In the genomic region with DNA sequence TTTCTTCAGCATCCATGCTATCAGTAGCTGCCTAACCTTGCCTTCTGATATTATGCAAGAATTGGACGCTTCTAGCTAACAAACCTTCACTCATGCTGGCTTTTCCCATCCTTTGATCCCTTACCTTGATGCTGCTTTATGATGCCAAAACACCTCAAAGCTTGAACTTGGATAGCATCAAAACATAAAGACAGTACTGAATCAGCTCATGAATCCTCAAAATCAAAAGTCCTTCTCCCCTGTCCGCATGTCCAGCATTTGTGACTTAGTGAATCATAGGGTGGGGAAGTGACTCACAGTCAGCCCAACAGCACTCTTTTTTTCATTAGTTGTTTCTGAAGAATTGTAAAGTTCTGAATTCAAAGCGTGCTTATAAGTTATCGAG, we compare ENCODE assay signal across 12 cellular contexts.
DNase-seq lines count a peak whose midpoint lies in the region; FAIRE-seq and TF ChIP-seq lines count a peak whose summit lies in the region.
"Had no signal": no experiment of that assay in that cellular context is flagged by ENCODE, and none has a peak within 500 bp of the region (broad histone marks: within the 10 kb centered on the region; RNA-seq: fewer than 3 reads in every experiment).

No MANE protein-coding gene starts in this region.

- H3K27me3 Mint-ChIP-seq in type B pancreatic cell, result no peaks in the 10 kb centered on the region

- H3K4me3 Mint-ChIP-seq in type B pancreatic cell, result no peak overlapping the region
- H3K4me3 Mint-ChIP-seq: natural killer cell had no signal

- H3K9me3 Mint-ChIP-seq in type B pancreatic cell, result no peaks in the 10 kb centered on the region
- H3K9me3 Mint-ChIP-seq: natural killer cell had no signal

- FAIRE-seq in HTR-8/SVneo (lab: Jason Lieb, UNC), result no peak

- no peaks in the 10 kb centered on the region for H3K27me3 ChIP-seq in kidney epithelial cell (ENCODE audit: control insufficient read depth, insufficient read depth, low read length)
- H3K27me3 ChIP-seq: esophagus squamous epithelium had no signal

- no peaks in the 10 kb centered on the region for H3K36me3 Mint-ChIP-seq in type B pancreatic cell
- H3K36me3 Mint-ChIP-seq: natural killer cell had no signal

- no peak overlapping the region for H3K27ac Mint-ChIP-seq in type B pancreatic cell
- H3K27ac Mint-ChIP-seq: natural killer cell had no signal

- no peaks in the 10 kb centered on the region for H3K4me1 Mint-ChIP-seq in type B pancreatic cell (ENCODE audit: unreplicated experiment)
- H3K4me1 Mint-ChIP-seq: natural killer cell had no signal

- TF ChIP-seq CTCF in kidney epithelial cell (IDR thresholded peaks at IDR 0.05; ENCODE audit: insufficient read depth, low read length, poor library complexity, severe bottlenecking), result no peak
- no peak for TF ChIP-seq CTCF in type B pancreatic cell (conservative IDR thresholded peaks at IDR 0.05)

- no peaks in the 10 kb centered on the region for H3K36me3 ChIP-seq in kidney epithelial cell (ENCODE audit: control insufficient read depth, insufficient read depth, low read length)
- H3K36me3 ChIP-seq: esophagus squamous epithelium had no signal

- no peak overlapping the region for H3K4me3 ChIP-seq in kidney epithelial cell (ENCODE audit: low read depth, low read length)
- H3K4me3 ChIP-seq: esophagus squamous epithelium had no signal

- DNase-seq in AG08396 (ENCODE audit: low spot score), result peak; percentile 50
- DNase-seq in HTR-8/SVneo (ENCODE audit: insufficient read length, low spot score), result peak; percentile 33
- DNase-seq in amniotic stem cell (lab: John Stamatoyannopoulos, UW), result peak; percentile 32
- DNase-seq in kidney epithelial cell (ENCODE audit: low read depth), result peak; percentile 61
- DNase-seq in T-helper 1 cell, result no peak
- DNase-seq in activated naive CD4-positive, alpha-beta T cell treated with anti-CD3 and anti-CD28 coated beads, Interleukin-2, amount 50 U/mL, for 16 hours, result no peak
- no peak for DNase-seq in type B pancreatic cell (ENCODE audit: extremely low spot score, unreplicated experiment)
- no peak for DNase-seq in NCI-H446 (lab: John Stamatoyannopoulos, UW)
- DNase-seq: COR-L47; esophagus squamous epithelium; natural killer cell; stimulated activated CD4-positive, alpha-beta T cell treated with anti-CD3 and anti-CD28 coated beads, Interleukin-4, amount 100 ng/mL, for 24 hours had no signal

Comparison
In these comparisons a context has a peak if more than half of its experiments do, and no peak if none do; other contexts are left out.
1. DNase-seq: peak in AG08396 (single experiment), HTR-8/SVneo (single experiment), amniotic stem cell (single experiment) and kidney epithelial cell (single experiment); none in T-helper 1 cell (0 of 5), activated naive CD4-positive, alpha-beta T cell treated with anti-CD3 and anti-CD28 coated beads, Interleukin-2, amount 50 U/mL, for 16 hours (single experiment), type B pancreatic cell (single experiment) and NCI-H446 (0 of 2).